Comparison of ENCODE assay signal across 26 cellular contexts in genomic region chr2:238361877-238362276, GRCh38.
"Had no signal": no experiment of that assay in that cellular context is flagged by ENCODE, and none has a peak within 500 bp of the region (broad histone marks: within the 10 kb centered on the region; RNA-seq: fewer than 3 reads in every experiment).

No MANE protein-coding gene starts in this region.

- H3K36me3 ChIP-seq: breast epithelium had no signal

- FAIRE-seq: frontal cortex had no signal

- DNase-seq: activated CD4-positive, alpha-beta memory T cell treated with anti-CD3 and anti-CD28 coated beads, Interleukin-2, amount 10 ng/mL, durations not matched to agents 7 days and 5 days; activated CD4-positive, alpha-beta T cell treated with anti-CD3 and anti-CD28 coated beads for 1 hour; activated CD4-positive, alpha-beta T cell treated with anti-CD3 and anti-CD28 coated beads for 4 hours; activated CD4-positive, alpha-beta T cell treated with anti-CD3 and anti-CD28 coated beads, Interleukin-2, amount 10 ng/mL, durations not matched to agents 7 days and 5 days; activated CD4-positive, alpha-beta T cell treated with anti-CD3 and anti-CD28 coated beads, Interleukin-2, amount 50 U/mL, for 4 hours; activated CD8-positive, alpha-beta memory T cell treated with anti-CD3 and anti-CD28 coated beads, Interleukin-2, amount 50 U/mL, for 48 hours; activated gamma-delta T cell; activated naive CD4-positive, alpha-beta T cell; activated naive CD4-positive, alpha-beta T cell treated with anti-CD3 and anti-CD28 coated beads, Interleukin-2, amount 10 ng/mL, durations not matched to agents 7 days and 5 days; activated naive CD8-positive, alpha-beta T cell treated with anti-CD3 and anti-CD28 coated beads, Interleukin-2, amount 10 ng/mL, durations not matched to agents 7 days and 5 days; activated T-cell treated with anti-CD3 and anti-CD28 coated beads for 4 hours; activated T-cell treated with anti-CD3 and anti-CD28 coated beads, Interleukin-2, amount 50 U/mL, for 24 hours; activated T-cell treated with anti-CD3 and anti-CD28 coated beads, Interleukin-2, amount 50 U/mL, for 72 hours; dorsolateral prefrontal cortex; effector memory CD4-positive, alpha-beta T cell; endodermal cell; foreskin fibroblast; T-helper 1 cell; T-helper 2 cell had no signal

- H3K4me1 ChIP-seq: breast epithelium had no signal

- H3K27ac ChIP-seq: ascending aorta, breast epithelium, cardiac muscle cell, coronary artery had no signal

- H3K9me3 ChIP-seq: ascending aorta, breast epithelium had no signal

- H3K27me3 ChIP-seq: ascending aorta, breast epithelium, cardiac muscle cell, dorsolateral prefrontal cortex had no signal

- H3K4me3 ChIP-seq: ascending aorta, breast epithelium, cardiac muscle cell, coronary artery, dorsolateral prefrontal cortex had no signal

- ATAC-seq: activated naive CD4-positive, alpha-beta T cell treated with anti-CD3 and anti-CD28 coated beads, Interleukin-2, amount 50 U/mL, for 72 hours; activated T-cell treated with anti-CD3 and anti-CD28 coated beads, Interleukin-2, amount 50 U/mL, for 72 hours; esophagus mucosa had no signal
